18 cellular contexts compared by ENCODE assay signal in the genomic region with DNA sequence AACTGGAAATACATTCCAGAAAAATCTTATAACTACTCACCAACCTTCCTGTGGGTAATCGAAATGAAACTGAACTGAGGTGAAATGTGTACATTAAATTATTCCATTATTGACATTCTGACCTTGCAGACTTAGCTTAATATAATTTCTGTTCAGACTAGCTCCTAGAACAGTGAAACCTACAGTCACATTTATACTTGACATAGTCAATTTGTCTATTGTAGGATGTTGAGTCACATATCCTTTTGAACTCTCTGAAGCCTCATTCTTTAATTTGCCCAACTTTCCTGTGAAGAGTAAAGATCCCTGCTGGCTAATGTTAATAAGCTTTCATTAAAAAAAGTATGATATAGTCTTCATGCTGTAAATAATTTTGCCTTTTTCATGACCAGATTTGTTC.
DNase-seq lines count a peak whose midpoint lies in the region; ATAC-seq lines count a peak whose summit lies in the region.
"Had no signal": no experiment of that assay in that cellular context is flagged by ENCODE, and none has a peak within 500 bp of the region (broad histone marks: within the 10 kb centered on the region; RNA-seq: fewer than 3 reads in every experiment).

No MANE protein-coding gene starts in this region.

- no peaks in the 10 kb centered on the region for H3K27me3 ChIP-seq in naive thymus-derived CD4-positive, alpha-beta T cell (ENCODE audit: control insufficient read depth in 2 of 2, insufficient read depth in 2 of 2, low read length in 2 of 2)
- H3K27me3 ChIP-seq: BLaER1 treated with 17β-estradiol and CSF1 and Interleukin-3, amounts not matched to agents 10 nM and 100 nM had no signal

- peaks cover 4% of the 10 kb centered on the region for H3K9me3 Mint-ChIP-seq in activated CD4-positive, alpha-beta T cell treated with anti-CD3 and anti-CD28 coated beads for 36 hours (ENCODE audit: low read depth)
- no peaks in the 10 kb centered on the region for H3K9me3 Mint-ChIP-seq in activated T-helper 17 cell treated with anti-CD3 and anti-CD28 coated beads, Interleukin-2, amount 50 U/mL, for 72 hours
- H3K9me3 Mint-ChIP-seq in naive thymus-derived CD4-positive, alpha-beta T cell = peaks cover 0 to 6% (median 1%) of the 10 kb centered on the region in 11 donors

- no peaks in the 10 kb centered on the region for H3K36me3 Mint-ChIP-seq in activated CD4-positive, alpha-beta T cell treated with anti-CD3 and anti-CD28 coated beads for 36 hours (ENCODE audit: low read depth)
- no peaks in the 10 kb centered on the region for H3K36me3 Mint-ChIP-seq in activated T-helper 17 cell treated with anti-CD3 and anti-CD28 coated beads, Interleukin-2, amount 50 U/mL, for 72 hours (ENCODE audit: low read depth)
- peaks cover 0 to 7% (median 0%) of the 10 kb centered on the region in 5 donors for H3K36me3 Mint-ChIP-seq in naive thymus-derived CD4-positive, alpha-beta T cell
- H3K36me3 Mint-ChIP-seq: CD8-positive, alpha-beta T cell had no signal

- no peaks in the 10 kb centered on the region for H3K36me3 ChIP-seq in naive thymus-derived CD4-positive, alpha-beta T cell (ENCODE audit: control insufficient read depth in 2 of 3, insufficient read depth in 3 of 3, low read length in 3 of 3)
- H3K36me3 ChIP-seq: BLaER1 treated with 17β-estradiol and CSF1 and Interleukin-3, amounts not matched to agents 10 nM and 100 nM had no signal

- CTCF ChIA-PET in activated CD4-positive, alpha-beta T cell treated with anti-CD3 and anti-CD28 coated beads for 36 hours (lab: Charles Lee) = interaction anchor here (0.8 to 1.7 kb wide), 4 partner anchors 14 to 118 kb away, joined by 3 read pairs; no protein-coding TSS in a partner anchor
- CTCF ChIA-PET in naive thymus-derived CD4-positive, alpha-beta T cell (lab: Charles Lee) = interaction anchor here (0.7 kb wide), 1 partner anchor 57 kb away, joined by 3 read pairs; no protein-coding TSS in a partner anchor

- peaks cover 6% of the 10 kb centered on the region for H3K4me1 Mint-ChIP-seq in activated CD4-positive, alpha-beta T cell treated with anti-CD3 and anti-CD28 coated beads for 36 hours
- H3K4me1 Mint-ChIP-seq in activated T-helper 17 cell treated with anti-CD3 and anti-CD28 coated beads, Interleukin-2, amount 50 U/mL, for 72 hours = peaks cover 9% of the 10 kb centered on the region
- peaks cover 0 to 12% (median 5%) of the 10 kb centered on the region in 7 donors for H3K4me1 Mint-ChIP-seq in naive thymus-derived CD4-positive, alpha-beta T cell

- H3K27me3 Mint-ChIP-seq in activated CD4-positive, alpha-beta T cell treated with anti-CD3 and anti-CD28 coated beads for 36 hours = peaks cover 13% of the 10 kb centered on the region
- H3K27me3 Mint-ChIP-seq in activated T-helper 17 cell treated with anti-CD3 and anti-CD28 coated beads, Interleukin-2, amount 50 U/mL, for 72 hours = peaks cover 26% of the 10 kb centered on the region
- H3K27me3 Mint-ChIP-seq in naive thymus-derived CD4-positive, alpha-beta T cell = peaks cover 0 to 16% (median 12%) of the 10 kb centered on the region in 5 donors
- H3K27me3 Mint-ChIP-seq: B cell had no signal

- H3K4me3 ChIP-seq in naive thymus-derived CD4-positive, alpha-beta T cell (ENCODE audit: low read length) = no peak overlapping the region
- H3K4me3 ChIP-seq: A549; BLaER1 treated with 17β-estradiol and CSF1 and Interleukin-3, amounts not matched to agents 10 nM and 100 nM had no signal

- peak; percentile 39 for ATAC-seq in activated CD4-positive, alpha-beta T cell treated with anti-CD3 and anti-CD28 coated beads for 36 hours
- peak; percentile 24 for ATAC-seq in activated T-helper 17 cell treated with anti-CD3 and anti-CD28 coated beads, Interleukin-2, amount 50 U/mL, for 72 hours (replicated peaks)
- no peak for ATAC-seq in naive thymus-derived CD4-positive, alpha-beta T cell
- ATAC-seq: A549; CD8-positive, alpha-beta T cell had no signal

- H3K4me3 Mint-ChIP-seq in activated CD4-positive, alpha-beta T cell treated with anti-CD3 and anti-CD28 coated beads for 36 hours = no peak overlapping the region
- no peak overlapping the region for H3K4me3 Mint-ChIP-seq in activated T-helper 17 cell treated with anti-CD3 and anti-CD28 coated beads, Interleukin-2, amount 50 U/mL, for 72 hours
- no peak overlapping the region for H3K4me3 Mint-ChIP-seq in naive thymus-derived CD4-positive, alpha-beta T cell
- H3K4me3 Mint-ChIP-seq: B cell; CD4-positive, alpha-beta T cell; CD8-positive, alpha-beta T cell had no signal

- no peaks in the 10 kb centered on the region for H3K4me1 ChIP-seq in naive thymus-derived CD4-positive, alpha-beta T cell (ENCODE audit: control insufficient read depth in 2 of 2, insufficient read depth in 2 of 2, low read length in 2 of 2)
- H3K4me1 ChIP-seq: A549; BLaER1 treated with 17β-estradiol and CSF1 and Interleukin-3, amounts not matched to agents 10 nM and 100 nM had no signal

- intact Hi-C loops in activated CD4-positive, alpha-beta T cell treated with anti-CD3 and anti-CD28 coated beads for 36 hours (cut with DNase I, micrococcal nuclease) = no loop called here
- intact Hi-C loops in naive thymus-derived CD4-positive, alpha-beta T cell (cut with micrococcal nuclease) = no loop called here

- H3K9me3 ChIP-seq in naive thymus-derived CD4-positive, alpha-beta T cell (ENCODE audit: control insufficient read depth in 2 of 3, low read length in 3 of 3) = no peaks in the 10 kb centered on the region
- H3K9me3 ChIP-seq: A549 had no signal

- H3K27ac Mint-ChIP-seq in activated CD4-positive, alpha-beta T cell treated with anti-CD3 and anti-CD28 coated beads for 36 hours = no peak overlapping the region
- H3K27ac Mint-ChIP-seq in activated T-helper 17 cell treated with anti-CD3 and anti-CD28 coated beads, Interleukin-2, amount 50 U/mL, for 72 hours = no peak overlapping the region
- H3K27ac Mint-ChIP-seq in naive thymus-derived CD4-positive, alpha-beta T cell = no peak overlapping the region
- H3K27ac Mint-ChIP-seq: B cell; CD4-positive, alpha-beta T cell; CD8-positive, alpha-beta T cell had no signal

- DNase-seq in activated CD4-positive, alpha-beta T cell treated with anti-CD3 and anti-CD28 coated beads for 36 hours = no peak
- no peak for DNase-seq in activated CD4-positive, alpha-beta T cell treated with anti-CD3 and anti-CD28 coated beads, Interleukin-2, amount 50 U/mL, for 4 hours
- no peak for DNase-seq in DMS53 (lab: John Stamatoyannopoulos, UW)
- no peak for DNase-seq in naive thymus-derived CD4-positive, alpha-beta T cell
- DNase-seq: AML-193; CD4-positive, alpha-beta T cell; CD8-positive, alpha-beta T cell; COR-L47; DMS 273 treated with DMSO at 0.1 percent for 48 hours; DMS153; DMS79 treated with DMSO at 0.1 percent for 48 hours; GF-D8 had no signal

- POLR2A ChIA-PET in activated CD4-positive, alpha-beta T cell treated with anti-CD3 and anti-CD28 coated beads for 36 hours (lab: Charles Lee) = no interaction called here
- POLR2A ChIA-PET in naive thymus-derived CD4-positive, alpha-beta T cell (lab: Charles Lee) = no interaction called here

- no peak overlapping the region for H3K27ac ChIP-seq in naive thymus-derived CD4-positive, alpha-beta T cell (ENCODE audit: low read depth, low read length)
- H3K27ac ChIP-seq: 22Rv1; A549; BLaER1 treated with 17β-estradiol and CSF1 and Interleukin-3, amounts not matched to agents 10 nM and 100 nM; C4-2B had no signal
